11 cellular contexts compared by ENCODE assay signal in the genomic region with DNA sequence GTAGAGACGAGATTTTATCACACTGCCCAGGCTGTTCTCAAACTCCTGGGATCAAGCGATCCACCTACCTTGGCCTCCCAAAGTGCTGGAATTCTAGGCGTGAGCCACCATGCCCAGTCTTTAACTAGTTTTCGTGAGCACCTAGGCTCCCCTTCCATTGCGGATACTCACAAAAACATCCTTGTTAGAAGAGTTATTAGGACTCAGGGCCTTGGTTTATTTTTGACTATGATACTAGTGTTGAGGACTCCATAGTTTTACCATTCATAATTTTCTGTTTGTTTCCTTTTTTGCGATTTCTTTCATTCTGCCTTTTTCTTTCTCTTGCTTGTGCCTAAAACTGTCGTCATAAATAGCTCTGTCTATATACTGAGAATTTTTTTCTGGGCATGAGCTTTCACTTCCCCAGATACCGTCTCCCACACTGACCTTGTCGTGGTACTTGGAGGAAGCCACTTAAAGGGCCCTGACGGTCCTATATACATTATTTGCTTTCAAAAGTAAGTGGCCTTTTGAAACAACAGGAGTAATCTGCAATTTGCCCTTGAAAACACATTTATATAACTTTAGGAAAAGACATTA. TPM values are rescaled to one million over a fixed set of nuclear protein-coding genes. Genes with fewer than 3 reads are reported as not detected.
A peak's percentile ranks its signal among the peaks of the same experiment; 100 is the strongest.
DNase-seq lines count a peak whose midpoint lies in the region; ATAC-seq and TF ChIP-seq lines count a peak whose summit lies in the region.
"Had no signal": no experiment of that assay in that cellular context is flagged by ENCODE, and none has a peak within 500 bp of the region (broad histone marks: within the 10 kb centered on the region; RNA-seq: fewer than 3 reads in every experiment).

No MANE protein-coding gene starts in this region.

- H3K27me3 ChIP-seq in MM.1S (replicated peaks; ENCODE audit: insufficient read depth, low read length) (no peaks in the 10 kb centered on the region), ascending aorta (no peaks in the 10 kb centered on the region)

- H3K79me2 ChIP-seq in MM.1S (ENCODE audit: low read length) = no peaks in the 10 kb centered on the region

- TF ChIP-seq CTCF in MM.1S (IDR thresholded peaks at IDR 0.05; ENCODE audit: low read length) = no peak
- no peak for TF ChIP-seq CTCF in neural crest cell (conservative IDR thresholded peaks at IDR 0.05)
- no peak for TF ChIP-seq CTCF in ascending aorta (IDR thresholded peaks at IDR 0.05)

- H3K4me3 ChIP-seq in MM.1S (ENCODE audit: low read length) (peak overlapping the region; percentile 40; the same call in 1 of the 2 replicates), ascending aorta (no peak overlapping the region)
- H3K4me3 ChIP-seq: stomach had no signal

- H2AFZ ChIP-seq in MM.1S (ENCODE audit: low read length) = peak overlapping the region; percentile 39

- no peaks in the 10 kb centered on the region for H3K9me3 ChIP-seq in MM.1S (replicated peaks; ENCODE audit: insufficient read depth, low read length)
- no peaks in the 10 kb centered on the region for H3K9me3 ChIP-seq in ascending aorta
- H3K9me3 ChIP-seq: stomach had no signal

- H3K9me2 ChIP-seq in MM.1S (replicated peaks; ENCODE audit: insufficient read depth, low read length) = no peaks in the 10 kb centered on the region

- peak overlapping the region; percentile 76 for H3K4me2 ChIP-seq in MM.1S (ENCODE audit: low read depth, low read length)

- peaks cover 32% of the 10 kb centered on the region for H3K4me1 Mint-ChIP-seq in neural crest cell

- peak overlapping the region; percentile 48 for H3K9ac ChIP-seq in MM.1S (ENCODE audit: low read length)

- DNase-seq in MM.1S (peak; percentile 57), neural crest cell (ENCODE audit: low read depth, low spot score) (no peak), T1000 (lab: John Stamatoyannopoulos, UW) (no peak), cardiac septum (ENCODE audit: low spot score) (no peak), ascending aorta (ENCODE audit: low spot score in 2 of 2) (no peak)
- DNase-seq in activated effector memory CD4-positive, alpha-beta T cell treated with anti-CD3 and anti-CD28 coated beads, Interleukin-2, amount 50 U/mL, for 16 hours = no peak
- DNase-seq: activated CD4-positive, alpha-beta T cell treated with anti-CD3 and anti-CD28 coated beads for 1 hour; stomach had no signal

- H3K36me3 ChIP-seq in MM.1S (replicated peaks; ENCODE audit: insufficient read depth, low read length) = no peaks in the 10 kb centered on the region
- H3K36me3 ChIP-seq in ascending aorta = no peaks in the 10 kb centered on the region
- H3K36me3 ChIP-seq: stomach had no signal

- H4K20me1 ChIP-seq in MM.1S (ENCODE audit: insufficient read depth, low read length) = no peaks in the 10 kb centered on the region

- peaks cover 11% of the 10 kb centered on the region for H3K36me3 Mint-ChIP-seq in neural crest cell (ENCODE audit: low read depth)

- intact Hi-C loops in cardiac septum (cut with DNase I) (no loop called here), ascending aorta (cut with DNase I) (no loop called here)

- H3K9me3 Mint-ChIP-seq in neural crest cell = no peaks in the 10 kb centered on the region

- no peak overlapping the region for H3K27ac Mint-ChIP-seq in neural crest cell (ENCODE audit: unreplicated experiment)
- H3K27ac Mint-ChIP-seq: progenitor cell of endocrine pancreas had no signal

- H3K27ac ChIP-seq in MM.1S (ENCODE audit: low read length) (peak overlapping the region; percentile 71; the same call in 1 of the 2 replicates), ascending aorta (no peak overlapping the region)

- peak overlapping the region; percentile 27 for H3K4me3 Mint-ChIP-seq in neural crest cell

- peaks cover 9% of the 10 kb centered on the region for H3F3A ChIP-seq in MM.1S (ENCODE audit: insufficient read depth, low read length)

- H3K27me3 Mint-ChIP-seq in neural crest cell (ENCODE audit: low read depth) = peaks cover 4% of the 10 kb centered on the region
- H3K27me3 Mint-ChIP-seq: progenitor cell of endocrine pancreas had no signal

- H3K4me1 ChIP-seq in MM.1S (ENCODE audit: low read length) (peaks cover 17% of the 10 kb centered on the region), ascending aorta (peaks cover 2 to 3% of the 10 kb centered on the region in 2 donors)

- ATAC-seq in GM18907 (IDR thresholded peaks at IDR 0.05; ENCODE audit: unreplicated experiment) (peak; percentile 90), HG02588 (IDR thresholded peaks at IDR 0.05; ENCODE audit: unreplicated experiment) (peak; percentile 94)

RNA-seq across cellular contexts. Expression of a gene that starts 5.2 kb away (rescaled TPM):
- total RNA-seq in neural crest cell (42.4 and 42.6 TPM in 2 replicates), cardiac septum (33.5 TPM), ascending aorta (131 TPM)
